Comparison of ENCODE assay signal across 22 cellular contexts in the genomic region with DNA sequence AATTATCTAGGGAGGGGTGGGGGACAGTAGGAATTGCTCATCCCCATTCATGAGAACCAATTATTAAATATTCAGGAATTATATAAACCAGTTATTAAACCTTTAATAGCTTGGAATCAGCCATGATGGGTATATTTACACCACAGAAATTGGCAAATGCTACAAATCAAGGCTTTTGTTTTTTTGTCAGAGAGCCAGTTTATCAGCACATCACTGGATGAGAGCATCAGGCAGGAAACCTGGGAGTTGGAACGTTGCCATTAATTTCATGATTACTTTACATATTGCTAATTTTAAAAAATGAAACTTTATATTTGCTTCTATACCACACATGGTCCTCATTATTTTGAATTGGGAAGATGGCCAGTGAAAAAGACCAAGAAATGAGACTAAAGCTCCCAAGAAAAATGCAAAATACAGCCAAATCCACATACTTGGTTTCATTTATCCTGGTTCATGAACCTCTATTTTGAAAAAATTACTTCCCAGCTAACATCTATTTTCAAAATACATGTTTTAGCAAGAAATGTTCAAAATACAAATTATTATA. TPM values are rescaled to one million over a fixed set of nuclear protein-coding genes. Genes with fewer than 3 reads are reported as not detected.
A peak's percentile ranks its signal among the peaks of the same experiment; 100 is the strongest.
DNase-seq lines count a peak whose midpoint lies in the region; ATAC-seq, FAIRE-seq and TF ChIP-seq lines count a peak whose summit lies in the region.
"Had no signal": no experiment of that assay in that cellular context is flagged by ENCODE, and none has a peak within 500 bp of the region (broad histone marks: within the 10 kb centered on the region; RNA-seq: fewer than 3 reads in every experiment).

No MANE protein-coding gene starts in this region.

- no peaks in the 10 kb centered on the region for H3K36me3 ChIP-seq in breast epithelium
- no peaks in the 10 kb centered on the region for H3K36me3 ChIP-seq in astrocyte (ENCODE audit: insufficient read depth, low read length)
- H3K36me3 ChIP-seq in esophagus muscularis mucosa: no peaks in the 10 kb centered on the region

- H3K27ac Mint-ChIP-seq in MCF 10A (ENCODE audit: low read depth, unreplicated experiment) (no peak overlapping the region), astrocyte (ENCODE audit: unreplicated experiment) (no peak overlapping the region)
- H3K27ac Mint-ChIP-seq: CD14-positive monocyte had no signal

- WGBS in esophagus muscularis mucosa: 68% methylated on average over 1 of the region's 1 CpG

- H3K27me3 ChIP-seq in breast epithelium: no peaks in the 10 kb centered on the region
- no peaks in the 10 kb centered on the region for H3K27me3 ChIP-seq in astrocyte (ENCODE audit: insufficient read depth, low read length)
- H3K27me3 ChIP-seq in esophagus muscularis mucosa: no peaks in the 10 kb centered on the region

- H4K20me1 ChIP-seq in astrocyte (ENCODE audit: insufficient read depth, low read length): no peaks in the 10 kb centered on the region

- intact Hi-C loops in MCF 10A (cut with micrococcal nuclease): no loop called here
- intact Hi-C loops in breast epithelium (cut with DNase I; ENCODE audit: low total_unique reads): no loop called here
- intact Hi-C loops in esophagus muscularis mucosa (cut with DNase I): loop anchor here (10.0 kb wide), 1 partner anchor 246 kb away; no protein-coding TSS in a partner anchor

- H3K9ac ChIP-seq in astrocyte (ENCODE audit: low read length): no peak overlapping the region

- H3K9me3 ChIP-seq in breast epithelium (no peaks in the 10 kb centered on the region), astrocyte (ENCODE audit: insufficient read depth, low read depth, low read length) (no peaks in the 10 kb centered on the region), esophagus muscularis mucosa (no peaks in the 10 kb centered on the region)

- no peak for TF ChIP-seq POLR2A in breast epithelium (IDR thresholded peaks at IDR 0.05)
- no peak for TF ChIP-seq POLR2A in esophagus muscularis mucosa (IDR thresholded peaks at IDR 0.05; ENCODE audit: low read depth)

- H3K4me3 Mint-ChIP-seq in MCF 10A (ENCODE audit: unreplicated experiment): no peak overlapping the region
- no peak overlapping the region for H3K4me3 Mint-ChIP-seq in astrocyte (ENCODE audit: unreplicated experiment)
- H3K4me3 Mint-ChIP-seq: CD14-positive monocyte had no signal

- no TSS peak for BruUV-seq in MCF 10A (replicated peaks; lab: Mats Ljungman, UMichigan)

- DNase-seq in MCF 10A (ENCODE audit: unreplicated experiment) (peak; percentile 4), breast epithelium (ENCODE audit: low spot score in 2 of 2) (no peak), astrocyte (ENCODE audit: low read depth) (peak; percentile 23), fibroblast of peridontal ligament (ENCODE audit: extremely low read depth) (peak; percentile 95), stromal cell of bone marrow (ENCODE audit: low read depth) (peak; percentile 54), esophagus muscularis mucosa (ENCODE audit: extremely low spot score) (no peak), islet precursor cell (no peak)
- DNase-seq: 8988T; DMS153; EL; H7; IMR-90; Kasumi-1; NCI-H1105 treated with DMSO at 0.1 percent for 48 hours; NCI-H187 treated with DMSO at 0.1 percent for 48 hours; NCI-H526 treated with DMSO at 0.1 percent for 48 hours; NK-92 treated with Interleukin-12 subunit alpha and Interleukin-12 subunit beta, amount 100 ng/mL, for 24 hours; OCI-M1; SHP77 treated with DMSO at 0.1 percent for 48 hours had no signal

- ATAC-seq in HG03354 (IDR thresholded peaks at IDR 0.05; ENCODE audit: poor library complexity, severe bottlenecking, unreplicated experiment): no peak

- H3K9me3 Mint-ChIP-seq in MCF 10A (ENCODE audit: unreplicated experiment) (no peaks in the 10 kb centered on the region), astrocyte (ENCODE audit: unreplicated experiment) (no peaks in the 10 kb centered on the region)
- H3K9me3 Mint-ChIP-seq: CD14-positive monocyte had no signal

- FAIRE-seq in astrocyte (lab: Jason Lieb, UNC): no peak
- FAIRE-seq: GM19239 had no signal

- H3K36me3 Mint-ChIP-seq in MCF 10A (ENCODE audit: insufficient read depth, unreplicated experiment) (no peaks in the 10 kb centered on the region), astrocyte (ENCODE audit: low read depth, unreplicated experiment) (peaks cover 7% of the 10 kb centered on the region)
- H3K36me3 Mint-ChIP-seq: CD14-positive monocyte had no signal

- H3K4me1 Mint-ChIP-seq in MCF 10A (ENCODE audit: insufficient read depth, unreplicated experiment) (peaks cover 10% of the 10 kb centered on the region), astrocyte (ENCODE audit: low read depth, unreplicated experiment) (peaks cover 18% of the 10 kb centered on the region)
- H3K4me1 Mint-ChIP-seq: CD14-positive monocyte had no signal

- no peak overlapping the region for H3K4me2 ChIP-seq in astrocyte (ENCODE audit: low read length)

- no peak overlapping the region for H3K4me3 ChIP-seq in breast epithelium
- H3K4me3 ChIP-seq in astrocyte (ENCODE audit: insufficient read depth, low read depth, low read length): no peak overlapping the region
- H3K4me3 ChIP-seq in esophagus muscularis mucosa: no peak overlapping the region

- no peak overlapping the region for H3K27ac ChIP-seq in breast epithelium
- no peak overlapping the region for H3K27ac ChIP-seq in astrocyte (ENCODE audit: low read depth, low read length)
- H3K27ac ChIP-seq in esophagus muscularis mucosa (replicated peaks in 1 of 4): no peak overlapping the region

- no peak overlapping the region for H2AFZ ChIP-seq in astrocyte (ENCODE audit: low read depth, low read length)

- TF ChIP-seq CTCF in MCF 10A (IDR thresholded peaks at IDR 0.05; ENCODE audit: unreplicated experiment) (no peak), breast epithelium (IDR thresholded peaks at IDR 0.05) (no peak), astrocyte (IDR thresholded peaks at IDR 0.05; ENCODE audit: insufficient read depth, low read depth, low read length) (no peak), esophagus muscularis mucosa (IDR thresholded peaks at IDR 0.05) (no peak)

- H3K27me3 Mint-ChIP-seq in MCF 10A (ENCODE audit: insufficient read depth, unreplicated experiment): no peaks in the 10 kb centered on the region
- H3K27me3 Mint-ChIP-seq in astrocyte (ENCODE audit: low read depth, unreplicated experiment): no peaks in the 10 kb centered on the region

- CTCF ChIA-PET in MCF 10A (lab: Yijun Ruan, JAX): interaction anchor here (0.7 to 3.8 kb wide), 3 partner anchors 12 to 166 kb away, joined by 3 to 17 read pairs (median 5); no protein-coding TSS in a partner anchor

- POLR2A ChIA-PET in MCF 10A (lab: Yijun Ruan, JAX): interaction anchor here (0.6 to 2.1 kb wide), 3 partner anchors 48 to 58 kb away, joined by 3 to 6 read pairs (median 4); partner anchors contain the start of gene ATL1

- H3K79me2 ChIP-seq in astrocyte (ENCODE audit: insufficient read depth, low read length): no peaks in the 10 kb centered on the region

- H3K4me1 ChIP-seq in breast epithelium (no peaks in the 10 kb centered on the region), astrocyte (ENCODE audit: insufficient read depth, low read length) (no peaks in the 10 kb centered on the region), esophagus muscularis mucosa (no peaks in the 10 kb centered on the region)

- no peak for TF ChIP-seq EP300 in esophagus muscularis mucosa (IDR thresholded peaks at IDR 0.05)

RNA-seq across cellular contexts. Expression of gene ATL1, which starts 48.4 kb away (rescaled TPM):
- total RNA-seq in MCF 10A (2022): 3.2 and 3.3 TPM in 2 replicates
- 10 to 100 TPM; 10.4 to 23.7 (median 22.0) TPM for total RNA-seq in breast epithelium
- 15.8 and 17.9 TPM in 2 replicates for total RNA-seq in astrocyte
- total RNA-seq in esophagus muscularis mucosa: 10 to 100 TPM; 13.6 to 27.9 (median 18.6) TPM

RNA-seq across cellular contexts. Expression of gene SAV1, which starts 59.7 kb away (rescaled TPM):
- total RNA-seq in MCF 10A (2022) (32.5 and 34.7 TPM in 2 replicates), breast epithelium (10 to 100 TPM; 56.0 to 77.0 (median 76.0) TPM), astrocyte (18.3 and 26.3 TPM in 2 replicates), esophagus muscularis mucosa (10 to 100 TPM; 34.5 to 48.5 (median 40.2) TPM)

Comparison
In these comparisons a context has a peak if more than half of its experiments do, and no peak if none do; other contexts are left out.
1. DNase-seq: peak in MCF 10A (single experiment), astrocyte (single experiment), fibroblast of peridontal ligament (single experiment) and stromal cell of bone marrow (single experiment); none in breast epithelium (0 of 2), esophagus muscularis mucosa (single experiment) and islet precursor cell (single experiment).